ENCODE assay signal across 8 cellular contexts in the genomic region with DNA sequence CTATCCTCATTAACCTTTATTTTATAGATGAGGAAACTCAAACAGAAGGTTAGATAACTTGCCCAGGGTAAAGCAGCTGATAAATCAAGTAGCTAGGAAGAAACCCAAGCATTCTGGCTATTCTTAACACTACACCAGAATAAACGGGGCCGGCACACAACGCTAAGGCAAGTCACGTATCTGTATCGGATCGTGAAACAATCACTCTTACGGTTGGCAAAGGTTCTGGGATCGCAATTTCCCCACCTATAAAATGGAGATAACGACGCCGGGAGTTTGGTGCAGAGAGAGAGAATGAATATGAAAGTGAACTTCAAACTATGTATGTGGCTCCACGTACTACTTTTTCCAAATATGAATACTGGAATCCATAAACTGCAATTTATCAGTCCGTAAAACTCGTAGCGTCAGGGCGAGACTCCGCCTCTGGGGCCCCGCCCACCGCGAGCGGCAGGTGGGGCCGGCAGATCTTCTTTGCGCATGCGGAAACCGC. TPM values are rescaled to one million over a fixed set of nuclear protein-coding genes. Genes with fewer than 3 reads are reported as not detected.
DNase-seq lines count a peak whose midpoint lies in the region; ATAC-seq and TF ChIP-seq lines count a peak whose summit lies in the region.

No MANE protein-coding gene starts in this region.

- peak overlapping the region; percentile 97 for H3K27ac Mint-ChIP-seq in activated CD8-positive, alpha-beta memory T cell treated with anti-CD3 and anti-CD28 coated beads, Interleukin-2, amount 10 ng/mL, durations not matched to agents 7 days and 5 days

- DNase-seq in AG10803 (ENCODE audit: low read depth) (peak; percentile 80), NCI-H526 (lab: John Stamatoyannopoulos, UW) (peak; percentile 83 to 93), epithelial cell of esophagus (ENCODE audit: low read depth) (peak; percentile 90)
- peak; percentile 93 for DNase-seq in activated CD8-positive, alpha-beta memory T cell treated with anti-CD3 and anti-CD28 coated beads, Interleukin-2, amount 10 ng/mL, durations not matched to agents 7 days and 5 days
- peak; percentile 74 for DNase-seq in stimulated activated CD8-positive, alpha-beta memory T cell treated with anti-CD3 and anti-CD28 coated beads, Interleukin-7, amount 100 ng/mL, for 24 hours (ENCODE audit: low read depth)

- H3K4me3 Mint-ChIP-seq in activated CD8-positive, alpha-beta memory T cell treated with anti-CD3 and anti-CD28 coated beads, Interleukin-2, amount 10 ng/mL, durations not matched to agents 7 days and 5 days: peak overlapping the region; percentile 85

- no peaks in the 10 kb centered on the region for H3K27me3 ChIP-seq in mucosa of stomach (ENCODE audit: control insufficient read depth, insufficient read depth, low read length)

- H3K36me3 Mint-ChIP-seq in activated CD8-positive, alpha-beta memory T cell treated with anti-CD3 and anti-CD28 coated beads, Interleukin-2, amount 10 ng/mL, durations not matched to agents 7 days and 5 days: peaks cover 8% of the 10 kb centered on the region

- no peaks in the 10 kb centered on the region for H3K9me3 Mint-ChIP-seq in activated CD8-positive, alpha-beta memory T cell treated with anti-CD3 and anti-CD28 coated beads, Interleukin-2, amount 10 ng/mL, durations not matched to agents 7 days and 5 days (ENCODE audit: low read depth)

- peaks cover 14% of the 10 kb centered on the region for H3K4me1 ChIP-seq in mucosa of stomach (ENCODE audit: control insufficient read depth, insufficient read depth, low read length)

- H3K9ac ChIP-seq in mucosa of stomach (ENCODE audit: low read length): peak overlapping the region; percentile 98

- peaks cover 18% of the 10 kb centered on the region for H3K27me3 Mint-ChIP-seq in activated CD8-positive, alpha-beta memory T cell treated with anti-CD3 and anti-CD28 coated beads, Interleukin-2, amount 10 ng/mL, durations not matched to agents 7 days and 5 days

- CTCF ChIA-PET in activated CD8-positive, alpha-beta memory T cell treated with anti-CD3 and anti-CD28 coated beads, Interleukin-2, amount 10 ng/mL, durations not matched to agents 7 days and 5 days (lab: Charles Lee): interaction anchor here (0.6 to 2.5 kb wide), 6 partner anchors 11 to 230 kb away, joined by 3 to 15 read pairs (median 5); a partner anchor contains a TSS

- no peaks in the 10 kb centered on the region for H3K9me3 ChIP-seq in mucosa of stomach (ENCODE audit: control insufficient read depth, low read length)

- H3K36me3 ChIP-seq in mucosa of stomach (ENCODE audit: control insufficient read depth, insufficient read depth, low read length): no peaks in the 10 kb centered on the region

- no peak for TF ChIP-seq CTCF in AG10803 (conservative IDR thresholded peaks at IDR 0.05; ENCODE audit: low read length)
- TF ChIP-seq CTCF in epithelial cell of esophagus (IDR thresholded peaks at IDR 0.05; ENCODE audit: insufficient read depth, low read depth, low read length, missing control alignments): no peak

- peak overlapping the region; percentile 88 for H3K4me3 ChIP-seq in AG10803 (ENCODE audit: low read length)
- H3K4me3 ChIP-seq in epithelial cell of esophagus (ENCODE audit: low read length): peak overlapping the region; percentile 95
- H3K4me3 ChIP-seq in mucosa of stomach (ENCODE audit: low read length): peak overlapping the region; percentile 99

- peaks cover 33% of the 10 kb centered on the region for H3K4me1 Mint-ChIP-seq in activated CD8-positive, alpha-beta memory T cell treated with anti-CD3 and anti-CD28 coated beads, Interleukin-2, amount 10 ng/mL, durations not matched to agents 7 days and 5 days

- ATAC-seq in GM19025 (IDR thresholded peaks at IDR 0.05; ENCODE audit: low read depth, unreplicated experiment): peak; percentile 81
- ATAC-seq in HG03280 (IDR thresholded peaks at IDR 0.05; ENCODE audit: unreplicated experiment): peak; percentile 92
- ATAC-seq in activated CD8-positive, alpha-beta memory T cell treated with anti-CD3 and anti-CD28 coated beads, Interleukin-2, amount 10 ng/mL, durations not matched to agents 7 days and 5 days: peak; percentile 92

RNA-seq across cellular contexts. Expression of a gene that starts 0.3 kb away (rescaled TPM):
- total RNA-seq in activated CD8-positive, alpha-beta memory T cell treated with anti-CD3 and anti-CD28 coated beads, Interleukin-2, amount 10 ng/mL, durations not matched to agents 7 days and 5 days: 10 to 100 TPM; 48.4 to 54.3 TPM

RNA-seq across cellular contexts. Expression of a gene that starts 12.1 kb away (rescaled TPM):
- 10 to 100 TPM; 22.0 to 23.0 TPM for total RNA-seq in activated CD8-positive, alpha-beta memory T cell treated with anti-CD3 and anti-CD28 coated beads, Interleukin-2, amount 10 ng/mL, durations not matched to agents 7 days and 5 days

RNA-seq across cellular contexts. Expression of a gene that starts 54.7 kb away (rescaled TPM):
- total RNA-seq in activated CD8-positive, alpha-beta memory T cell treated with anti-CD3 and anti-CD28 coated beads, Interleukin-2, amount 10 ng/mL, durations not matched to agents 7 days and 5 days: not detected

Comparison
In these comparisons a context has a peak if more than half of its experiments do, and no peak if none do; other contexts are left out.
1. Peak in every context shown above with its lines: DNase-seq, ATAC-seq and H3K4me3 ChIP-seq.